Comparison of ENCODE assay signal across 1 cellular context in genomic region chr11:95789506-95790122, GRCh38.
A peak's percentile ranks its signal among the peaks of the same experiment; 100 is the strongest.
TF ChIP-seq lines count a peak whose summit lies in the region.

FAM76B (minus strand) TSS chr11:95789782; CDS start chr11:95789478, 304 bp downstream.

TF ChIP-seq in HepG2, 621 proteins besides CTCF, POLR2A, EP300 and RAD21 (continued from another document and continues in another):
- TF ChIP-seq RBFOX2 (IDR thresholded peaks at IDR 0.05; ENCODE audit: low read depth, low read length): peak; percentile 92
- TF ChIP-seq, protein P1, sequence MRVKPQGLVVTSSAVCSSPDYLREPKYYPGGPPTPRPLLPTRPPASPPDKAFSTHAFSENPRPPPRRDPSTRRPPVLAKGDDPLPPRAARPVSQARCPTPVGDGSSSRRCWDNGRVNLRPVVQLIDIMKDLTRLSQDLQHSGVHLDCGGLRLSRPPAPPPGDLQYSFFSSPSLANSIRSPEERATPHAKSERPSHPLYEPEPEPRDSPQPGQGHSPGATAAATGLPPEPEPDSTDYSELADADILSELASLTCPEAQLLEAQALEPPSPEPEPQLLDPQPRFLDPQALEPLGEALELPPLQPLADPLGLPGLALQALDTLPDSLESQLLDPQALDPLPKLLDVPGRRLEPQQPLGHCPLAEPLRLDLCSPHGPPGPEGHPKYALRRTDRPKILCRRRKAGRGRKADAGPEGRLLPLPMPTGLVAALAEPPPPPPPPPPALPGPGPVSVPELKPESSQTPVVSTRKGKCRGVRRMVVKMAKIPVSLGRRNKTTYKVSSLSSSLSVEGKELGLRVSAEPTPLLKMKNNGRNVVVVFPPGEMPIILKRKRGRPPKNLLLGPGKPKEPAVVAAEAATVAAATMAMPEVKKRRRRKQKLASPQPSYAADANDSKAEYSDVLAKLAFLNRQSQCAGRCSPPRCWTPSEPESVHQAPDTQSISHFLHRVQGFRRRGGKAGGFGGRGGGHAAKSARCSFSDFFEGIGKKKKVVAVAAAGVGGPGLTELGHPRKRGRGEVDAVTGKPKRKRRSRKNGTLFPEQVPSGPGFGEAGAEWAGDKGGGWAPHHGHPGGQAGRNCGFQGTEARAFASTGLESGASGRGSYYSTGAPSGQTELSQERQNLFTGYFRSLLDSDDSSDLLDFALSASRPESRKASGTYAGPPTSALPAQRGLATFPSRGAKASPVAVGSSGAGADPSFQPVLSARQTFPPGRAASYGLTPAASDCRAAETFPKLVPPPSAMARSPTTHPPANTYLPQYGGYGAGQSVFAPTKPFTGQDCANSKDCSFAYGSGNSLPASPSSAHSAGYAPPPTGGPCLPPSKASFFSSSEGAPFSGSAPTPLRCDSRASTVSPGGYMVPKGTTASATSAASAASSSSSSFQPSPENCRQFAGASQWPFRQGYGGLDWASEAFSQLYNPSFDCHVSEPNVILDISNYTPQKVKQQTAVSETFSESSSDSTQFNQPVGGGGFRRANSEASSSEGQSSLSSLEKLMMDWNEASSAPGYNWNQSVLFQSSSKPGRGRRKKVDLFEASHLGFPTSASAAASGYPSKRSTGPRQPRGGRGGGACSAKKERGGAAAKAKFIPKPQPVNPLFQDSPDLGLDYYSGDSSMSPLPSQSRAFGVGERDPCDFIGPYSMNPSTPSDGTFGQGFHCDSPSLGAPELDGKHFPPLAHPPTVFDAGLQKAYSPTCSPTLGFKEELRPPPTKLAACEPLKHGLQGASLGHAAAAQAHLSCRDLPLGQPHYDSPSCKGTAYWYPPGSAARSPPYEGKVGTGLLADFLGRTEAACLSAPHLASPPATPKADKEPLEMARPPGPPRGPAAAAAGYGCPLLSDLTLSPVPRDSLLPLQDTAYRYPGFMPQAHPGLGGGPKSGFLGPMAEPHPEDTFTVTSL (CRISPR knock-in tag; IDR thresholded peaks at IDR 0.05; ENCODE audit: borderline replicate concordance): 0 out of 2 replicates have a peak, but pooled peaks have one; percentile 24
- peak; percentile 31; the same call in 1 of the 2 replicates for TF ChIP-seq ZSCAN31 (CRISPR knock-in tag; IDR thresholded peaks at IDR 0.05; ENCODE audit: low read depth)
- no peak for TF ChIP-seq ZMYM2 (CRISPR knock-in tag; IDR thresholded peaks at IDR 0.05)
- TF ChIP-seq, protein P2, sequence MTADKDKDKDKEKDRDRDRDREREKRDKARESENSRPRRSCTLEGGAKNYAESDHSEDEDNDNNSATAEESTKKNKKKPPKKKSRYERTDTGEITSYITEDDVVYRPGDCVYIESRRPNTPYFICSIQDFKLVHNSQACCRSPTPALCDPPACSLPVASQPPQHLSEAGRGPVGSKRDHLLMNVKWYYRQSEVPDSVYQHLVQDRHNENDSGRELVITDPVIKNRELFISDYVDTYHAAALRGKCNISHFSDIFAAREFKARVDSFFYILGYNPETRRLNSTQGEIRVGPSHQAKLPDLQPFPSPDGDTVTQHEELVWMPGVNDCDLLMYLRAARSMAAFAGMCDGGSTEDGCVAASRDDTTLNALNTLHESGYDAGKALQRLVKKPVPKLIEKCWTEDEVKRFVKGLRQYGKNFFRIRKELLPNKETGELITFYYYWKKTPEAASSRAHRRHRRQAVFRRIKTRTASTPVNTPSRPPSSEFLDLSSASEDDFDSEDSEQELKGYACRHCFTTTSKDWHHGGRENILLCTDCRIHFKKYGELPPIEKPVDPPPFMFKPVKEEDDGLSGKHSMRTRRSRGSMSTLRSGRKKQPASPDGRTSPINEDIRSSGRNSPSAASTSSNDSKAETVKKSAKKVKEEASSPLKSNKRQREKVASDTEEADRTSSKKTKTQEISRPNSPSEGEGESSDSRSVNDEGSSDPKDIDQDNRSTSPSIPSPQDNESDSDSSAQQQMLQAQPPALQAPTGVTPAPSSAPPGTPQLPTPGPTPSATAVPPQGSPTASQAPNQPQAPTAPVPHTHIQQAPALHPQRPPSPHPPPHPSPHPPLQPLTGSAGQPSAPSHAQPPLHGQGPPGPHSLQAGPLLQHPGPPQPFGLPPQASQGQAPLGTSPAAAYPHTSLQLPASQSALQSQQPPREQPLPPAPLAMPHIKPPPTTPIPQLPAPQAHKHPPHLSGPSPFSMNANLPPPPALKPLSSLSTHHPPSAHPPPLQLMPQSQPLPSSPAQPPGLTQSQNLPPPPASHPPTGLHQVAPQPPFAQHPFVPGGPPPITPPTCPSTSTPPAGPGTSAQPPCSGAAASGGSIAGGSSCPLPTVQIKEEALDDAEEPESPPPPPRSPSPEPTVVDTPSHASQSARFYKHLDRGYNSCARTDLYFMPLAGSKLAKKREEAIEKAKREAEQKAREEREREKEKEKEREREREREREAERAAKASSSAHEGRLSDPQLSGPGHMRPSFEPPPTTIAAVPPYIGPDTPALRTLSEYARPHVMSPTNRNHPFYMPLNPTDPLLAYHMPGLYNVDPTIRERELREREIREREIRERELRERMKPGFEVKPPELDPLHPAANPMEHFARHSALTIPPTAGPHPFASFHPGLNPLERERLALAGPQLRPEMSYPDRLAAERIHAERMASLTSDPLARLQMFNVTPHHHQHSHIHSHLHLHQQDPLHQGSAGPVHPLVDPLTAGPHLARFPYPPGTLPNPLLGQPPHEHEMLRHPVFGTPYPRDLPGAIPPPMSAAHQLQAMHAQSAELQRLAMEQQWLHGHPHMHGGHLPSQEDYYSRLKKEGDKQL (CRISPR knock-in tag; IDR thresholded peaks at IDR 0.05; ENCODE audit: low read depth): no peak
- TF ChIP-seq ZBTB7A (CRISPR knock-in tag; IDR thresholded peaks at IDR 0.05): peak; percentile 95; the same call in 1 of the 2 replicates
- TF ChIP-seq ZKSCAN1 (IDR thresholded peaks at IDR 0.05; ENCODE audit: low read length): no peak
- TF ChIP-seq ZFP62 (CRISPR knock-in tag; IDR thresholded peaks at IDR 0.05): no peak
- TF ChIP-seq, protein P3, sequence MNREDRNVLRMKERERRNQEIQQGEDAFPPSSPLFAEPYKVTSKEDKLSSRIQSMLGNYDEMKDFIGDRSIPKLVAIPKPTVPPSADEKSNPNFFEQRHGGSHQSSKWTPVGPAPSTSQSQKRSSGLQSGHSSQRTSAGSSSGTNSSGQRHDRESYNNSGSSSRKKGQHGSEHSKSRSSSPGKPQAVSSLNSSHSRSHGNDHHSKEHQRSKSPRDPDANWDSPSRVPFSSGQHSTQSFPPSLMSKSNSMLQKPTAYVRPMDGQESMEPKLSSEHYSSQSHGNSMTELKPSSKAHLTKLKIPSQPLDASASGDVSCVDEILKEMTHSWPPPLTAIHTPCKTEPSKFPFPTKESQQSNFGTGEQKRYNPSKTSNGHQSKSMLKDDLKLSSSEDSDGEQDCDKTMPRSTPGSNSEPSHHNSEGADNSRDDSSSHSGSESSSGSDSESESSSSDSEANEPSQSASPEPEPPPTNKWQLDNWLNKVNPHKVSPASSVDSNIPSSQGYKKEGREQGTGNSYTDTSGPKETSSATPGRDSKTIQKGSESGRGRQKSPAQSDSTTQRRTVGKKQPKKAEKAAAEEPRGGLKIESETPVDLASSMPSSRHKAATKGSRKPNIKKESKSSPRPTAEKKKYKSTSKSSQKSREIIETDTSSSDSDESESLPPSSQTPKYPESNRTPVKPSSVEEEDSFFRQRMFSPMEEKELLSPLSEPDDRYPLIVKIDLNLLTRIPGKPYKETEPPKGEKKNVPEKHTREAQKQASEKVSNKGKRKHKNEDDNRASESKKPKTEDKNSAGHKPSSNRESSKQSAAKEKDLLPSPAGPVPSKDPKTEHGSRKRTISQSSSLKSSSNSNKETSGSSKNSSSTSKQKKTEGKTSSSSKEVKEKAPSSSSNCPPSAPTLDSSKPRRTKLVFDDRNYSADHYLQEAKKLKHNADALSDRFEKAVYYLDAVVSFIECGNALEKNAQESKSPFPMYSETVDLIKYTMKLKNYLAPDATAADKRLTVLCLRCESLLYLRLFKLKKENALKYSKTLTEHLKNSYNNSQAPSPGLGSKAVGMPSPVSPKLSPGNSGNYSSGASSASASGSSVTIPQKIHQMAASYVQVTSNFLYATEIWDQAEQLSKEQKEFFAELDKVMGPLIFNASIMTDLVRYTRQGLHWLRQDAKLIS (CRISPR knock-in tag; IDR thresholded peaks at IDR 0.05): peak; percentile 78; the same call in 1 of the 2 replicates
- no peak for TF ChIP-seq HNRNPH1 (optimal IDR thresholded peaks at IDR 0.05; ENCODE audit: low read depth, low read length)
- TF ChIP-seq ZNF33B (CRISPR knock-in tag; IDR thresholded peaks at IDR 0.05): 0 out of 2 replicates have a peak, but pooled peaks have one; percentile 36
- TF ChIP-seq ZNF562 (CRISPR knock-in tag; IDR thresholded peaks at IDR 0.05; ENCODE audit: borderline replicate concordance): no peak
- TF ChIP-seq BATF2 (CRISPR knock-in tag; IDR thresholded peaks at IDR 0.05): 0 out of 2 replicates have a peak, but pooled peaks have one; percentile 88
- TF ChIP-seq ZNF644 (CRISPR knock-in tag; IDR thresholded peaks at IDR 0.05; ENCODE audit: low read depth): no peak; the same call in 1 of the 2 replicates
- no peak for TF ChIP-seq SNAI1 (CRISPR knock-in tag; IDR thresholded peaks at IDR 0.05; ENCODE audit: borderline replicate concordance)
- TF ChIP-seq SSRP1 (CRISPR knock-in tag; IDR thresholded peaks at IDR 0.05): no peak
- TF ChIP-seq ZFP90 (CRISPR knock-in tag; IDR thresholded peaks at IDR 0.05; ENCODE audit: borderline replicate concordance): no peak; the same call in 1 of the 2 replicates
- no peak; the same call in 1 of the 2 replicates for TF ChIP-seq HMG20A (CRISPR knock-in tag; IDR thresholded peaks at IDR 0.05; ENCODE audit: borderline replicate concordance)
- TF ChIP-seq IRX3 (CRISPR knock-in tag; IDR thresholded peaks at IDR 0.05; ENCODE audit: borderline replicate concordance, low read depth): peak; percentile 74; the same call in 1 of the 2 replicates
- no peak for TF ChIP-seq ZNF224 (CRISPR knock-in tag; IDR thresholded peaks at IDR 0.05)
- TF ChIP-seq ARID4A (CRISPR knock-in tag; IDR thresholded peaks at IDR 0.05; ENCODE audit: borderline replicate concordance): peak; percentile 96
- TF ChIP-seq ZNF10 (CRISPR knock-in tag; IDR thresholded peaks at IDR 0.05; ENCODE audit: borderline replicate concordance, low read depth): no peak
- TF ChIP-seq SAFB2 (CRISPR knock-in tag; IDR thresholded peaks at IDR 0.05; ENCODE audit: borderline replicate concordance, low read depth): peak; percentile 88; the same call in 1 of the 2 replicates
- peak; percentile 90; the same call in 1 of the 2 replicates for TF ChIP-seq ZNF703 (CRISPR knock-in tag; IDR thresholded peaks at IDR 0.05; ENCODE audit: borderline replicate concordance)
- peak; percentile 75 for TF ChIP-seq HNRNPK (IDR thresholded peaks at IDR 0.05; ENCODE audit: low read depth, low read length, poor library complexity, severe bottlenecking)
- TF ChIP-seq XRCC5 (optimal IDR thresholded peaks at IDR 0.05; ENCODE audit: low read length): peak; percentile 54
- no peak for TF ChIP-seq MBNL3 (CRISPR knock-in tag; conservative IDR thresholded peaks at IDR 0.05)
- TF ChIP-seq RFXANK (CRISPR knock-in tag; IDR thresholded peaks at IDR 0.05): peak; percentile 70; the same call in 1 of the 2 replicates
- TF ChIP-seq JDP2 (CRISPR knock-in tag; IDR thresholded peaks at IDR 0.05; ENCODE audit: borderline replicate concordance): no peak
- no peak for TF ChIP-seq ZNF343 (CRISPR knock-in tag; IDR thresholded peaks at IDR 0.05)
- peak; percentile 48; the same call in 1 of the 2 replicates for TF ChIP-seq REL (CRISPR knock-in tag; conservative IDR thresholded peaks at IDR 0.05)
- no peak for TF ChIP-seq GTF2F1 (IDR thresholded peaks at IDR 0.05; ENCODE audit: low read length)
- no peak for TF ChIP-seq ZFP82 (CRISPR knock-in tag; IDR thresholded peaks at IDR 0.05; ENCODE audit: borderline replicate concordance)
